Comparison of ENCODE assay signal across 9 cellular contexts in genomic region chr2:69307696-69308064, GRCh38.
DNase-seq lines count a peak whose midpoint lies in the region; ATAC-seq, FAIRE-seq and TF ChIP-seq lines count a peak whose summit lies in the region.
"Had no signal": no experiment of that assay in that cellular context is flagged by ENCODE, and none has a peak within 500 bp of the region (broad histone marks: within the 10 kb centered on the region; RNA-seq: fewer than 3 reads in every experiment).

No MANE protein-coding gene starts in this region.

- H2AFZ ChIP-seq in H9 (ENCODE audit: low read length) (no peak overlapping the region), GM12878 (ENCODE audit: control insufficient read depth, low read depth, low read length) (no peak overlapping the region)

- no peaks in the 10 kb centered on the region for H3K4me1 ChIP-seq in H9 (ENCODE audit: insufficient read depth, low read length)
- 0 out of 2 replicates have a peak, but pooled peaks cover 5% of the 10 kb centered on the region for H3K4me1 ChIP-seq in GM12878 (ENCODE audit: control insufficient read depth, insufficient read depth, low read length)
- H3K4me1 ChIP-seq in naive thymus-derived CD4-positive, alpha-beta T cell (ENCODE audit: control insufficient read depth in 2 of 2, insufficient read depth in 2 of 2, low read length in 2 of 2), result peaks cover 0 to 15% of the 10 kb centered on the region in 2 donors

- H3K4me2 ChIP-seq in H9 (ENCODE audit: insufficient read depth, insufficient read length, low read length) (peak overlapping the region; percentile 41), GM12878 (ENCODE audit: control insufficient read depth, insufficient read depth) (peak overlapping the region; percentile 98)

- H4K5ac ChIP-seq in H9 (ENCODE audit: insufficient read length, low read depth, low read length), result no peak overlapping the region

- no peak for FAIRE-seq in GM12878 (lab: Jason Lieb, UNC)

- BruUV-seq in GM12878 (replicated peaks; lab: Mats Ljungman, UMichigan), result no TSS peak

- no peak overlapping the region for H2BK5ac ChIP-seq in H9 (ENCODE audit: insufficient read length, low read length)

- no peak overlapping the region for H3K4ac ChIP-seq in H9 (ENCODE audit: low read depth, low read length)

- POLR2A ChIA-PET in GM12878 (lab: Charles Lee), result interaction anchor here (0.6 kb wide), 1 partner anchor 750 kb away, joined by 3 read pairs; no protein-coding TSS in a partner anchor
- POLR2A ChIA-PET in naive thymus-derived CD4-positive, alpha-beta T cell (lab: Charles Lee), result no interaction called here

- DNase-seq in H9 (no peak), GM12878 (ENCODE audit: low read depth, low spot score) (no peak), NCI-H774 (lab: John Stamatoyannopoulos, UW) (no peak), DMS53 (lab: John Stamatoyannopoulos, UW) (no peak), NCI-H446 treated with DMSO at 0.1 percent for 48 hours (lab: John Stamatoyannopoulos, UW) (no peak)
- DNase-seq in naive thymus-derived CD4-positive, alpha-beta T cell, result no peak
- DNase-seq in activated effector memory CD4-positive, alpha-beta T cell treated with Interleukin-2 at 50 U/mL for 16 hours, result no peak

- in situ Hi-C loops in GM12878 (cut with MboI), result no loop called here

- peak; percentile 24 for TF ChIP-seq CTCF in 22Rv1 (IDR thresholded peaks at IDR 0.05)
- TF ChIP-seq CTCF in H9 (conservative IDR thresholded peaks at IDR 0.05), result no peak
- TF ChIP-seq CTCF in GM12878 (IDR thresholded peaks at IDR 0.05 in 2 of 3, conservative IDR thresholded peaks at IDR 0.05 in 1 of 3; ENCODE audit: control insufficient read depth in 2 of 3, extremely low read depth in 1 of 3, insufficient read depth in 1 of 3, low read depth in 3 of 3, low read length in 3 of 3), result no peak

- H3K27ac ChIP-seq in 22Rv1, result no peak overlapping the region
- no peak overlapping the region for H3K27ac ChIP-seq in H9 (ENCODE audit: insufficient read length, low read depth, low read length)
- H3K27ac ChIP-seq in GM12878 (ENCODE audit: control insufficient read depth, insufficient read depth), result no peak overlapping the region
- no peak overlapping the region for H3K27ac ChIP-seq in naive thymus-derived CD4-positive, alpha-beta T cell (ENCODE audit: low read depth, low read length)

- no peak overlapping the region for H2BK20ac ChIP-seq in H9 (ENCODE audit: low read depth, low read length, poor library complexity, severe bottlenecking)

- H3K36me3 ChIP-seq in GM12878 (ENCODE audit: control insufficient read depth in 2 of 2, insufficient read depth in 2 of 2, low read length in 1 of 2), result no peaks in the 10 kb centered on the region
- H3K36me3 ChIP-seq in naive thymus-derived CD4-positive, alpha-beta T cell (ENCODE audit: control insufficient read depth in 2 of 3, insufficient read depth in 3 of 3, low read length in 3 of 3), result no peaks in the 10 kb centered on the region

- H2BK12ac ChIP-seq in H9 (ENCODE audit: insufficient read length, low read depth, low read length), result no peak overlapping the region

- no peak overlapping the region for H4K8ac ChIP-seq in H9 (replicated peaks; ENCODE audit: insufficient read length, low read depth, low read length)

- H3K9me3 ChIP-seq in H9 (ENCODE audit: control insufficient read depth, low read depth, low read length) (no peaks in the 10 kb centered on the region), GM12878 (replicated peaks; ENCODE audit: control insufficient read depth, insufficient read depth, low read length) (no peaks in the 10 kb centered on the region; the same call in 2 of the 3 replicates)
- peaks cover 0 to 8% (median 0%) of the 10 kb centered on the region in 3 experiments for H3K9me3 ChIP-seq in naive thymus-derived CD4-positive, alpha-beta T cell (ENCODE audit: control insufficient read depth in 2 of 3, low read length in 3 of 3)

- H4K20me1 ChIP-seq in H9 (ENCODE audit: control insufficient read depth, insufficient read depth, insufficient read length), result no peaks in the 10 kb centered on the region
- no peaks in the 10 kb centered on the region for H4K20me1 ChIP-seq in GM12878 (ENCODE audit: control insufficient read depth, insufficient read depth)

- 0 out of 2 replicates have a peak, but pooled peaks have one; percentile 1 for TF ChIP-seq POLR2A in GM12878 (IDR thresholded peaks at IDR 0.05; ENCODE audit: low read depth, low read length)

- no peak overlapping the region for H3K18ac ChIP-seq in H9 (ENCODE audit: insufficient read length, low read depth, low read length)

- peaks cover 14 to 17% of the 10 kb centered on the region in 2 experiments for H3K4me1 Mint-ChIP-seq in H9
- H3K4me1 Mint-ChIP-seq in naive thymus-derived CD4-positive, alpha-beta T cell, result peaks cover 7 to 24% (median 17%) of the 10 kb centered on the region in 7 donors

- RAD21 ChIA-PET in GM12878 (lab: Charles Lee; ENCODE audit: unreplicated experiment), result no interaction called here

- peaks cover 47% of the 10 kb centered on the region for H3K27me3 Mint-ChIP-seq in H9 (ENCODE audit: low read depth)
- H3K27me3 Mint-ChIP-seq in naive thymus-derived CD4-positive, alpha-beta T cell, result peaks cover 16 to 55% (median 30%) of the 10 kb centered on the region in 5 donors

- H3K27ac Mint-ChIP-seq in H9, result peak overlapping the region in 1 of 3 experiments; percentile 60; a peak in 1 of 7 replicates
- no peak overlapping the region for H3K27ac Mint-ChIP-seq in naive thymus-derived CD4-positive, alpha-beta T cell
- H3K27ac Mint-ChIP-seq: activated CD4-positive, alpha-beta T cell treated with anti-CD3 and anti-CD28 coated beads for 36 hours had no signal

- no peak overlapping the region for H4K91ac ChIP-seq in H9 (ENCODE audit: insufficient read length, low read depth, low read length)

- H3K9ac ChIP-seq in H9 (ENCODE audit: extremely low read depth, insufficient read length, low read length) (no peak overlapping the region), GM12878 (ENCODE audit: control insufficient read depth, insufficient read depth, low read length) (no peak overlapping the region)

- no peak overlapping the region for H3K4me3 ChIP-seq in GM12878
- no peak overlapping the region for H3K4me3 ChIP-seq in naive thymus-derived CD4-positive, alpha-beta T cell (ENCODE audit: low read length)

- H2BK15ac ChIP-seq in H9 (ENCODE audit: low read depth, low read length), result no peak overlapping the region

- no peak overlapping the region for H2AK5ac ChIP-seq in H9 (ENCODE audit: insufficient read length, low read length)

- H3K79me1 ChIP-seq in H9 (ENCODE audit: insufficient read depth, low read depth, low read length, poor library complexity, severe bottlenecking), result no peaks in the 10 kb centered on the region

- peak overlapping the region; percentile 68 to 84 for H3K4me3 Mint-ChIP-seq in H9
- H3K4me3 Mint-ChIP-seq in naive thymus-derived CD4-positive, alpha-beta T cell, result peak overlapping the region; percentile 35 to 82 (median 77)

- intact Hi-C loops in GM12878 (cut with micrococcal nuclease; ENCODE audit: unreplicated experiment), result loop anchor here (1.0 to 5.0 kb wide), 4 partner anchors 281 to 840 kb away; partner anchors contain the start of genes ANTXR1, APLF and FBXO48
- intact Hi-C loops in naive thymus-derived CD4-positive, alpha-beta T cell (cut with micrococcal nuclease), result loop anchor here (1.0 to 5.0 kb wide), 5 partner anchors 281 to 844 kb away; partner anchors contain the start of gene ANTXR1 (in 2 of the 2)

- no peak overlapping the region for H2BK120ac ChIP-seq in H9 (ENCODE audit: low read depth, low read length, poor library complexity, severe bottlenecking)

- no peaks in the 10 kb centered on the region for H3K79me2 ChIP-seq in H9 (ENCODE audit: insufficient read depth, low read length)
- H3K79me2 ChIP-seq in GM12878 (ENCODE audit: control insufficient read depth, insufficient read depth, low read length), result no peaks in the 10 kb centered on the region

- no peak overlapping the region for H3T11ph ChIP-seq in H9 (ENCODE audit: low read length)

- CTCF ChIA-PET in GM12878 (lab: Yijun Ruan, JAX), result interaction anchor here (1.3 kb wide), 1 partner anchor 297 kb away, joined by 4 read pairs; no protein-coding TSS in a partner anchor
- CTCF ChIA-PET in naive thymus-derived CD4-positive, alpha-beta T cell (lab: Charles Lee), result interaction anchor here (0.7 kb wide), 1 partner anchor 11 kb away, joined by 3 read pairs; no protein-coding TSS in a partner anchor

- peaks cover 11% of the 10 kb centered on the region for H3K23me2 ChIP-seq in H9 (ENCODE audit: insufficient read length, low read depth, low read length, poor library complexity, severe bottlenecking)

- H3K27me3 ChIP-seq in H9 (ENCODE audit: insufficient read depth, low read length) (no peaks in the 10 kb centered on the region; the same call in 1 of the 2 replicates), GM12878 (replicated peaks in 1 of 2; ENCODE audit: control insufficient read depth in 2 of 2, insufficient read depth in 2 of 2, low read length in 1 of 2) (peaks cover 4 to 18% of the 10 kb centered on the region in 2 experiments)
- peaks cover 0 to 7% of the 10 kb centered on the region in 2 donors for H3K27me3 ChIP-seq in naive thymus-derived CD4-positive, alpha-beta T cell (ENCODE audit: control insufficient read depth in 2 of 2, insufficient read depth in 2 of 2, low read length in 2 of 2)

- no peak overlapping the region for H3K23ac ChIP-seq in H9 (ENCODE audit: insufficient read length, low read depth, low read length)

- H3K36me3 Mint-ChIP-seq in H9 (ENCODE audit: insufficient read depth in 1 of 3, low read depth in 3 of 3), result peaks cover 0 to 3% (median 0%) of the 10 kb centered on the region in 3 experiments; a peak in 3 of 7 replicates
- H3K36me3 Mint-ChIP-seq in naive thymus-derived CD4-positive, alpha-beta T cell, result peaks cover 0 to 7% (median 4%) of the 10 kb centered on the region in 5 donors

- WGBS in H9 (ENCODE audit: extremely low coverage, insufficient read length, low lambda C conversion rate), result no CpG with 5 or more reads among the region's 11 CpGs
- WGBS in GM12878 (ENCODE audit: insufficient coverage, insufficient replicate concordance, low lambda C conversion rate, missing lambda C conversion rate), result 48% methylated on average over 11 of the region's 11 CpGs

- no peak overlapping the region for H3K14ac ChIP-seq in H9 (ENCODE audit: insufficient read depth, low read length)

- no peak for TF ChIP-seq EP300 in GM12878 (IDR thresholded peaks at IDR 0.05; ENCODE audit: borderline replicate concordance in 1 of 2, control insufficient read depth in 1 of 2, low read depth in 2 of 2, low read length in 2 of 2)

- SMC1A ChIA-PET in GM12878 (lab: Charles Lee; ENCODE audit: uncharacterized antibody, unreplicated experiment), result no interaction called here

- no peak for ATAC-seq in GM12878
- no peak for ATAC-seq in naive thymus-derived CD4-positive, alpha-beta T cell

- TF ChIP-seq RAD21 in GM12878 (IDR thresholded peaks at IDR 0.05; ENCODE audit: insufficient read depth, low read depth, low read length), result no peak

- H3K56ac ChIP-seq in H9 (ENCODE audit: insufficient read length, low read depth, low read length), result no peak overlapping the region

- peaks cover 0 to 11% of the 10 kb centered on the region in 2 experiments; a peak in 3 of 5 replicates for H3K9me3 Mint-ChIP-seq in H9
- peaks cover 0 to 13% (median 4%) of the 10 kb centered on the region in 11 donors for H3K9me3 Mint-ChIP-seq in naive thymus-derived CD4-positive, alpha-beta T cell

TF ChIP-seq in GM12878, 131 proteins besides CTCF, POLR2A, EP300 and RAD21 (continues in another document):
- TF ChIP-seq GATAD2B (conservative IDR thresholded peaks at IDR 0.05; ENCODE audit: low read depth), result 0 out of 2 replicates have a peak, but pooled peaks have one; percentile 2
- 0 out of 2 replicates have a peak, but pooled peaks have one; percentile 1 for TF ChIP-seq BACH1 (IDR thresholded peaks at IDR 0.05; ENCODE audit: borderline replicate concordance)
